ENCODE assay signal across 1 cellular context in the genomic region with DNA sequence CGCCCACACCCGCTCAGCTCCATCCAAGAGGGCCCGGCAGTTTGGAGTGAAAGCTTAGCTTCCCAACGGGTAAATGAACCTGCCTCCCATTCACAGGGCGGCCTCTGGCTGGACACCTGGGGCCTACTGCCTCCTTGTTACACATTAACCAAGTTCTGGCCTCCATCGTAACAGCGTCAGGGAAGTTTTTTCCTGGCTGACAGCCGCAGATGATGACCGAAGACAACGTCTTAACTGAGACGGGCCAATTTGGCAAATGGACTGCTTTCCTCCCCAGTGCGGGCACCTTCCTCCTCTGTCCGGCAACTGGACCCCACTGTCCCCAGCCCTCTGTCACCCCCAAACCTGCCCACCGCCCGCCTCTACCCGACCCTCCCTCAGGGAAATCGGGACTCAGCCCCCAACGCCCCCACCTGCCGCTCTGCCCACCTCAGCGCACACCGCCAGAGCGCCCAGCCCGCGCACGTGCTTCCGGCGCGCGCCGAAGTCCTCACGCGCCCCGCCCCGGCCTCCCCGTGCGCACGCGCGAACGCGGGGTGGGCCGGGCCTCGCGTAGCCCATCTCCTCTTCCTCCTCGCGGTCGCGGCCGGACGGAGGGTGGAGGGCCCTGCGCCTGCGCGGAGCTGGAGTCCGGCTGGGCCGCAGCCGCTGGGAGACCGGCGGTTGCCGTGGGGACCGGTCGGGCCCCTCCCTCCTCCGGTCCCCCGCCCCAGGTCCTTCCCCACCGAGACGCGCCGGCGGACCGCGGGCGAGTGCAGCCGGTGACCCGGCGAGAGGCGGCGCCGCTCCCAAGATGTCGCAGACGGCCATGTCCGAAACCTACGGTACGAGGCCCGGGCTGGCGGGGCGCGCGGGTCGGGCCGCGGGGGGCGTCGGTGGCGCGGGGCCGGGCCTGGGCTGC.
TF ChIP-seq lines count a peak whose summit lies in the region.

A gene with protein sequence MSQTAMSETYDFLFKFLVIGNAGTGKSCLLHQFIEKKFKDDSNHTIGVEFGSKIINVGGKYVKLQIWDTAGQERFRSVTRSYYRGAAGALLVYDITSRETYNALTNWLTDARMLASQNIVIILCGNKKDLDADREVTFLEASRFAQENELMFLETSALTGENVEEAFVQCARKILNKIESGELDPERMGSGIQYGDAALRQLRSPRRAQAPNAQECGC (plus strand): TSS at position 565 of the 901 bp plus-strand sequence. CDS start 229 bp downstream, at position 794.

TF ChIP-seq in GM12878, 131 proteins besides CTCF, POLR2A, EP300 and RAD21 (continued from another document):
- no peak for TF ChIP-seq SP1 (IDR thresholded peaks at IDR 0.05; ENCODE audit: low read depth, low read length)
- 0 out of 2 replicates have a peak, but pooled peaks have one; percentile 15 for TF ChIP-seq RUNX3 (IDR thresholded peaks at IDR 0.05; ENCODE audit: low read length)
- TF ChIP-seq, protein P1, sequence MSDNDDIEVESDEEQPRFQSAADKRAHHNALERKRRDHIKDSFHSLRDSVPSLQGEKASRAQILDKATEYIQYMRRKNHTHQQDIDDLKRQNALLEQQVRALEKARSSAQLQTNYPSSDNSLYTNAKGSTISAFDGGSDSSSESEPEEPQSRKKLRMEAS (IDR thresholded peaks at IDR 0.05; ENCODE audit: low read depth, low read length): peak; percentile 93
- no peak for TF ChIP-seq SMARCA5 (IDR thresholded peaks at IDR 0.05)
- TF ChIP-seq CBX3 (IDR thresholded peaks at IDR 0.05; ENCODE audit: borderline replicate concordance, low read depth): no peak
- TF ChIP-seq BCL11A (IDR thresholded peaks at IDR 0.05; ENCODE audit: low read depth, low read length): no peak
- peak; percentile 49 for TF ChIP-seq IKZF1 (conservative IDR thresholded peaks at IDR 0.05)
- no peak for TF ChIP-seq HDAC2 (IDR thresholded peaks at IDR 0.05)
- TF ChIP-seq RCOR1 (conservative IDR thresholded peaks at IDR 0.05; ENCODE audit: low read depth, low read length): no peak
- TF ChIP-seq NBN (IDR thresholded peaks at IDR 0.05): no peak
- TF ChIP-seq, protein P2, sequence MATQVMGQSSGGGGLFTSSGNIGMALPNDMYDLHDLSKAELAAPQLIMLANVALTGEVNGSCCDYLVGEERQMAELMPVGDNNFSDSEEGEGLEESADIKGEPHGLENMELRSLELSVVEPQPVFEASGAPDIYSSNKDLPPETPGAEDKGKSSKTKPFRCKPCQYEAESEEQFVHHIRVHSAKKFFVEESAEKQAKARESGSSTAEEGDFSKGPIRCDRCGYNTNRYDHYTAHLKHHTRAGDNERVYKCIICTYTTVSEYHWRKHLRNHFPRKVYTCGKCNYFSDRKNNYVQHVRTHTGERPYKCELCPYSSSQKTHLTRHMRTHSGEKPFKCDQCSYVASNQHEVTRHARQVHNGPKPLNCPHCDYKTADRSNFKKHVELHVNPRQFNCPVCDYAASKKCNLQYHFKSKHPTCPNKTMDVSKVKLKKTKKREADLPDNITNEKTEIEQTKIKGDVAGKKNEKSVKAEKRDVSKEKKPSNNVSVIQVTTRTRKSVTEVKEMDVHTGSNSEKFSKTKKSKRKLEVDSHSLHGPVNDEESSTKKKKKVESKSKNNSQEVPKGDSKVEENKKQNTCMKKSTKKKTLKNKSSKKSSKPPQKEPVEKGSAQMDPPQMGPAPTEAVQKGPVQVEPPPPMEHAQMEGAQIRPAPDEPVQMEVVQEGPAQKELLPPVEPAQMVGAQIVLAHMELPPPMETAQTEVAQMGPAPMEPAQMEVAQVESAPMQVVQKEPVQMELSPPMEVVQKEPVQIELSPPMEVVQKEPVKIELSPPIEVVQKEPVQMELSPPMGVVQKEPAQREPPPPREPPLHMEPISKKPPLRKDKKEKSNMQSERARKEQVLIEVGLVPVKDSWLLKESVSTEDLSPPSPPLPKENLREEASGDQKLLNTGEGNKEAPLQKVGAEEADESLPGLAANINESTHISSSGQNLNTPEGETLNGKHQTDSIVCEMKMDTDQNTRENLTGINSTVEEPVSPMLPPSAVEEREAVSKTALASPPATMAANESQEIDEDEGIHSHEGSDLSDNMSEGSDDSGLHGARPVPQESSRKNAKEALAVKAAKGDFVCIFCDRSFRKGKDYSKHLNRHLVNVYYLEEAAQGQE (IDR thresholded peaks at IDR 0.05; ENCODE audit: low read depth, low read length): no peak
- no peak for TF ChIP-seq MXI1 (IDR thresholded peaks at IDR 0.05; ENCODE audit: low read depth, low read length)
- TF ChIP-seq ZNF622 (IDR thresholded peaks at IDR 0.05): no peak
- no peak for TF ChIP-seq SREBF2 (IDR thresholded peaks at IDR 0.05; ENCODE audit: low read length)
- TF ChIP-seq KLF5 (IDR thresholded peaks at IDR 0.05; ENCODE audit: partially characterized antibody): peak; percentile 49
- 0 out of 2 replicates have a peak, but pooled peaks have one; percentile 18 for TF ChIP-seq DPF2 (IDR thresholded peaks at IDR 0.05)
- peak; percentile 30; the same call in 1 of the 2 replicates for TF ChIP-seq SPI1 (IDR thresholded peaks at IDR 0.05; ENCODE audit: borderline replicate concordance, insufficient read depth, low read depth, low read length)
- peak; percentile 54; the same call in 1 of the 2 replicates for TF ChIP-seq POLR2AphosphoS5 (IDR thresholded peaks at IDR 0.05; ENCODE audit: low read length)
- TF ChIP-seq, protein P3, sequence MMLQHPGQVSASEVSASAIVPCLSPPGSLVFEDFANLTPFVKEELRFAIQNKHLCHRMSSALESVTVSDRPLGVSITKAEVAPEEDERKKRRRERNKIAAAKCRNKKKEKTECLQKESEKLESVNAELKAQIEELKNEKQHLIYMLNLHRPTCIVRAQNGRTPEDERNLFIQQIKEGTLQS (IDR thresholded peaks at IDR 0.05; ENCODE audit: borderline replicate concordance, extremely low read depth, low read depth, low read length): peak; percentile 25; the same call in 1 of the 2 replicates
- TF ChIP-seq, protein P4, sequence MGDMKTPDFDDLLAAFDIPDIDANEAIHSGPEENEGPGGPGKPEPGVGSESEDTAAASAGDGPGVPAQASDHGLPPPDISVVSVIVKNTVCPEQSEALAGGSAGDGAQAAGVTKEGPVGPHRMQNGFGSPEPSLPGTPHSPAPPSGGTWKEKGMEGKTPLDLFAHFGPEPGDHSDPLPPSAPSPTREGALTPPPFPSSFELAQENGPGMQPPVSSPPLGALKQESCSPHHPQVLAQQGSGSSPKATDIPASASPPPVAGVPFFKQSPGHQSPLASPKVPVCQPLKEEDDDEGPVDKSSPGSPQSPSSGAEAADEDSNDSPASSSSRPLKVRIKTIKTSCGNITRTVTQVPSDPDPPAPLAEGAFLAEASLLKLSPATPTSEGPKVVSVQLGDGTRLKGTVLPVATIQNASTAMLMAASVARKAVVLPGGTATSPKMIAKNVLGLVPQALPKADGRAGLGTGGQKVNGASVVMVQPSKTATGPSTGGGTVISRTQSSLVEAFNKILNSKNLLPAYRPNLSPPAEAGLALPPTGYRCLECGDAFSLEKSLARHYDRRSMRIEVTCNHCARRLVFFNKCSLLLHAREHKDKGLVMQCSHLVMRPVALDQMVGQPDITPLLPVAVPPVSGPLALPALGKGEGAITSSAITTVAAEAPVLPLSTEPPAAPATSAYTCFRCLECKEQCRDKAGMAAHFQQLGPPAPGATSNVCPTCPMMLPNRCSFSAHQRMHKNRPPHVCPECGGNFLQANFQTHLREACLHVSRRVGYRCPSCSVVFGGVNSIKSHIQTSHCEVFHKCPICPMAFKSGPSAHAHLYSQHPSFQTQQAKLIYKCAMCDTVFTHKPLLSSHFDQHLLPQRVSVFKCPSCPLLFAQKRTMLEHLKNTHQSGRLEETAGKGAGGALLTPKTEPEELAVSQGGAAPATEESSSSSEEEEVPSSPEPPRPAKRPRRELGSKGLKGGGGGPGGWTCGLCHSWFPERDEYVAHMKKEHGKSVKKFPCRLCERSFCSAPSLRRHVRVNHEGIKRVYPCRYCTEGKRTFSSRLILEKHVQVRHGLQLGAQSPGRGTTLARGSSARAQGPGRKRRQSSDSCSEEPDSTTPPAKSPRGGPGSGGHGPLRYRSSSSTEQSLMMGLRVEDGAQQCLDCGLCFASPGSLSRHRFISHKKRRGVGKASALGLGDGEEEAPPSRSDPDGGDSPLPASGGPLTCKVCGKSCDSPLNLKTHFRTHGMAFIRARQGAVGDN (IDR thresholded peaks at IDR 0.05): peak; percentile 69; the same call in 1 of the 2 replicates
- TF ChIP-seq, protein P5, sequence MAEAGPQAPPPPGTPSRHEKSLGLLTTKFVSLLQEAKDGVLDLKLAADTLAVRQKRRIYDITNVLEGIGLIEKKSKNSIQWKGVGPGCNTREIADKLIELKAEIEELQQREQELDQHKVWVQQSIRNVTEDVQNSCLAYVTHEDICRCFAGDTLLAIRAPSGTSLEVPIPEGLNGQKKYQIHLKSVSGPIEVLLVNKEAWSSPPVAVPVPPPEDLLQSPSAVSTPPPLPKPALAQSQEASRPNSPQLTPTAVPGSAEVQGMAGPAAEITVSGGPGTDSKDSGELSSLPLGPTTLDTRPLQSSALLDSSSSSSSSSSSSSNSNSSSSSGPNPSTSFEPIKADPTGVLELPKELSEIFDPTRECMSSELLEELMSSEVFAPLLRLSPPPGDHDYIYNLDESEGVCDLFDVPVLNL (IDR thresholded peaks at IDR 0.05; ENCODE audit: low read depth, low read length): no peak
- TF ChIP-seq LARP7 (IDR thresholded peaks at IDR 0.05): peak; percentile 69; the same call in 1 of the 2 replicates
- 0 out of 2 replicates have a peak, but pooled peaks have one; percentile 47 for TF ChIP-seq GATAD2B (conservative IDR thresholded peaks at IDR 0.05; ENCODE audit: low read depth)
- no peak for TF ChIP-seq MYB (IDR thresholded peaks at IDR 0.05; ENCODE audit: borderline replicate concordance, low read depth, low read length)
